In genomic region chr15:51403946-51404695, GRCh38 we compare ENCODE assay signal across 14 cellular contexts.
DNase-seq lines count a peak whose midpoint lies in the region; TF ChIP-seq lines count a peak whose summit lies in the region.
"Had no signal": no experiment of that assay in that cellular context is flagged by ENCODE, and none has a peak within 500 bp of the region (broad histone marks: within the 10 kb centered on the region; RNA-seq: fewer than 3 reads in every experiment).

No MANE protein-coding gene starts in this region.

- no peaks in the 10 kb centered on the region for H3K9me2 ChIP-seq in Loucy (replicated peaks; ENCODE audit: low read depth, low read length)

- H3K36me3 ChIP-seq in Loucy (ENCODE audit: insufficient read depth, low read length) = no peaks in the 10 kb centered on the region
- H3K36me3 ChIP-seq in colonic mucosa = no peaks in the 10 kb centered on the region
- H3K36me3 ChIP-seq: BE2C had no signal

- H3K4me3 ChIP-seq in Loucy (ENCODE audit: low read length, poor library complexity, severe bottlenecking) (no peak overlapping the region), colonic mucosa (no peak overlapping the region)
- H3K4me3 ChIP-seq: A549, GM23248 had no signal

- TF ChIP-seq CTCF in Loucy (conservative IDR thresholded peaks at IDR 0.05; ENCODE audit: low read length) (no peak), colonic mucosa (IDR thresholded peaks at IDR 0.05) (no peak)

- H3K27me3 ChIP-seq in Loucy (ENCODE audit: insufficient read depth, low read length, poor library complexity, severe bottlenecking) (no peaks in the 10 kb centered on the region), colonic mucosa (no peaks in the 10 kb centered on the region)
- H3K27me3 ChIP-seq: BE2C had no signal

- H3K9me3 ChIP-seq in Loucy (ENCODE audit: insufficient read depth, low read depth, low read length) (no peaks in the 10 kb centered on the region), colonic mucosa (no peaks in the 10 kb centered on the region)
- H3K9me3 ChIP-seq: A549, BE2C had no signal

- no peaks in the 10 kb centered on the region for H3K79me2 ChIP-seq in Loucy (ENCODE audit: insufficient read depth, low read length)

- H2AFZ ChIP-seq in Loucy (ENCODE audit: low read length) = peak overlapping the region; percentile 29; the same call in 1 of the 2 replicates
- H2AFZ ChIP-seq: GM23248 had no signal

- H4K20me1 ChIP-seq in Loucy (ENCODE audit: insufficient read depth, low read length, poor library complexity, severe bottlenecking) = no peaks in the 10 kb centered on the region

- intact Hi-C loops in colonic mucosa (cut with DNase I) = no loop called here

- peak; percentile 7 for DNase-seq in colonic mucosa
- DNase-seq in islet precursor cell = peak; percentile 63
- no peak for DNase-seq in NCI-H1048 (lab: John Stamatoyannopoulos, UW)
- DNase-seq in NCI-H2171 treated with DMSO at 0.1 percent for 48 hours (lab: John Stamatoyannopoulos, UW) = no peak
- DNase-seq in activated CD4-positive, alpha-beta T cell treated with anti-CD3 and anti-CD28 coated beads, Interleukin-2, amount 50 U/mL, for 4 hours = no peak
- DNase-seq: CD4-positive, alpha-beta memory T cell; DND-41; GF-D8; H7 had no signal

- no peaks in the 10 kb centered on the region for H3K4me1 ChIP-seq in Loucy (ENCODE audit: insufficient read depth, low read length, poor library complexity, severe bottlenecking)
- no peaks in the 10 kb centered on the region for H3K4me1 ChIP-seq in colonic mucosa
- H3K4me1 ChIP-seq: A549 had no signal

- H3K9ac ChIP-seq in Loucy (ENCODE audit: low read depth, low read length, poor library complexity, severe bottlenecking) (no peak overlapping the region), colonic mucosa (ENCODE audit: low read depth in 2 of 2, low read length in 2 of 2) (no peak overlapping the region)
- H3K9ac ChIP-seq: GM23248 had no signal

- no peaks in the 10 kb centered on the region for H3F3A ChIP-seq in Loucy (ENCODE audit: low read depth)

- H3K4me2 ChIP-seq in Loucy (ENCODE audit: low read depth, low read length, poor library complexity, severe bottlenecking) = no peak overlapping the region
- H3K4me2 ChIP-seq: A549 had no signal

- no peak overlapping the region for H3K27ac ChIP-seq in colonic mucosa
- H3K27ac ChIP-seq: A549, C4-2B, GM23248 had no signal

Comparison
In these comparisons a context has a peak if more than half of its experiments do, and no peak if none do; other contexts are left out.
1. DNase-seq: peak in colonic mucosa (single experiment) and islet precursor cell (single experiment); none in NCI-H1048 (single experiment), NCI-H2171 treated with DMSO at 0.1 percent for 48 hours (single experiment) and activated CD4-positive, alpha-beta T cell treated with anti-CD3 and anti-CD28 coated beads, Interleukin-2, amount 50 U/mL, for 4 hours (0 of 2).